ENCODE assay signal across 18 cellular contexts in the genomic region with DNA sequence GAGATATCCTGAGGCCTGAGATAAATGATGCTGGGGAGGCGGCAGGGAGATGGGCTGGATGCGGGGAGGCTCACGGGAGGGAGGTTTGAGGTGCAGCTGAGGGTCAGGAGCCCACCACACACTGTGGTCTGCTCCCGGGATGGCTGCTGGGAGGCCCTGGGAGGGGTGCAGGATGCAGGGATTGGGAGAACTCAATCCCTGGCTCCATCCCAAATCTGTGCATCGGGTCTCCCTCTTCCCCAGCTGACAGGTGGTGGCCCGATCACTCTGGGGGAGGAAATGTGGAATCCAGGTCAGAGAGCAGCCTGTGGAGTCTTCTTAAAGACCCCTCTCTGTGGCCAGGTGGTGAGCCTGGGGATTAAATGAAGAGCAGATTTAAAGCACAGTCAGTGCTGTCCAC. TPM values are rescaled to one million over a fixed set of nuclear protein-coding genes. Genes with fewer than 3 reads are reported as not detected.
DNase-seq lines count a peak whose midpoint lies in the region; ATAC-seq and TF ChIP-seq lines count a peak whose summit lies in the region.
"Had no signal": no experiment of that assay in that cellular context is flagged by ENCODE, and none has a peak within 500 bp of the region (broad histone marks: within the 10 kb centered on the region; RNA-seq: fewer than 3 reads in every experiment).

No MANE protein-coding gene starts in this region.

- peaks cover 46% of the 10 kb centered on the region for H3K36me3 ChIP-seq in WERI-Rb-1
- H3K36me3 ChIP-seq in tibial nerve, result peaks cover 0 to 49% (median 8%) of the 10 kb centered on the region in 3 donors

- H3K4me1 Mint-ChIP-seq in activated CD8-positive, alpha-beta T cell treated with anti-CD3 and anti-CD28 coated beads, Interleukin-2, amount 10 ng/mL, durations not matched to agents 7 days and 5 days (ENCODE audit: low read depth), result peaks cover 48% of the 10 kb centered on the region
- peaks cover 21% of the 10 kb centered on the region for H3K4me1 Mint-ChIP-seq in activated CD8-positive, alpha-beta T cell treated with anti-CD3 and anti-CD28 coated beads for 36 hours (ENCODE audit: low read depth)

- CTCF ChIA-PET in activated CD8-positive, alpha-beta T cell treated with anti-CD3 and anti-CD28 coated beads, Interleukin-2, amount 10 ng/mL, durations not matched to agents 7 days and 5 days (lab: Charles Lee), result no interaction called here
- CTCF ChIA-PET in activated CD8-positive, alpha-beta T cell treated with anti-CD3 and anti-CD28 coated beads for 36 hours (lab: Charles Lee), result interaction anchor here (0.7 to 5.0 kb wide), 3 partner anchors 12 to 154 kb away, joined by 3 to 27 read pairs (median 5); no protein-coding TSS in a partner anchor

- peaks cover 0 to 44% (median 12%) of the 10 kb centered on the region in 4 donors for H3K4me1 ChIP-seq in tibial nerve
- H3K4me1 ChIP-seq: thyroid gland had no signal

- DNase-seq in activated CD8-positive, alpha-beta T cell treated with anti-CD3 and anti-CD28 coated beads, Interleukin-2, amount 10 ng/mL, durations not matched to agents 7 days and 5 days, result no peak
- no peak for DNase-seq in activated CD8-positive, alpha-beta T cell treated with anti-CD3 and anti-CD28 coated beads for 36 hours
- DNase-seq in WERI-Rb-1 (peak; percentile 90), mesenteric fat pad (ENCODE audit: low spot score) (peak; percentile 55), tibial nerve (ENCODE audit: low spot score in 2 of 2) (no peak)
- DNase-seq in central memory CD4-positive, alpha-beta T cell, result no peak
- DNase-seq: 8988T; activated CD4-positive, alpha-beta T cell treated with anti-CD3 and anti-CD28 coated beads, Interleukin-2, amount 50 U/mL, for 48 hours; DMS79; kidney glomerular epithelial cell; NCI-H2029 treated with DMSO at 0.1 percent for 48 hours; NCI-H526 treated with DMSO at 0.1 percent for 48 hours; stimulated activated CD4-positive, alpha-beta T cell treated with anti-CD3 and anti-CD28 coated beads, Interleukin-4, amount 100 ng/mL, for 24 hours; thyroid gland had no signal

- H3K27ac ChIP-seq in WERI-Rb-1 (peak overlapping the region; percentile 94), tibial nerve (peak overlapping the region in 3 of 4 donors; percentile 64 to 78 (median 67))
- H3K27ac ChIP-seq: thyroid gland had no signal

- intact Hi-C loops in activated CD8-positive, alpha-beta T cell treated with anti-CD3 and anti-CD28 coated beads for 36 hours (cut with micrococcal nuclease), result no loop called here

- H3K4me3 ChIP-seq in WERI-Rb-1 (ENCODE audit: low read depth, low read length) (peak overlapping the region; percentile 4; the same call in 1 of the 2 replicates), tibial nerve (no peak overlapping the region)
- H3K4me3 ChIP-seq: thyroid gland had no signal

- no peak overlapping the region for H3K4me3 Mint-ChIP-seq in activated CD8-positive, alpha-beta T cell treated with anti-CD3 and anti-CD28 coated beads, Interleukin-2, amount 10 ng/mL, durations not matched to agents 7 days and 5 days
- H3K4me3 Mint-ChIP-seq in activated CD8-positive, alpha-beta T cell treated with anti-CD3 and anti-CD28 coated beads for 36 hours, result no peak overlapping the region

- no peaks in the 10 kb centered on the region for H3K9me3 ChIP-seq in WERI-Rb-1 (ENCODE audit: severe bottlenecking)
- no peaks in the 10 kb centered on the region for H3K9me3 ChIP-seq in tibial nerve
- H3K9me3 ChIP-seq: thyroid gland had no signal

- H3K27me3 ChIP-seq in WERI-Rb-1 (ENCODE audit: insufficient read depth, low read depth, severe bottlenecking) (no peaks in the 10 kb centered on the region), tibial nerve (no peaks in the 10 kb centered on the region)
- H3K27me3 ChIP-seq: thyroid gland had no signal

- no peak for TF ChIP-seq CTCF in activated CD8-positive, alpha-beta T cell treated with anti-CD3 and anti-CD28 coated beads for 36 hours (IDR thresholded peaks at IDR 0.05)
- TF ChIP-seq CTCF in WERI-Rb-1 (IDR thresholded peaks at IDR 0.05; ENCODE audit: low read depth, low read length), result no peak
- TF ChIP-seq CTCF in tibial nerve (IDR thresholded peaks at IDR 0.05), result no peak

- ATAC-seq in activated CD8-positive, alpha-beta T cell treated with anti-CD3 and anti-CD28 coated beads, Interleukin-2, amount 10 ng/mL, durations not matched to agents 7 days and 5 days, result no peak
- ATAC-seq in activated CD8-positive, alpha-beta T cell treated with anti-CD3 and anti-CD28 coated beads for 36 hours, result no peak
- ATAC-seq in HG03342 (IDR thresholded peaks at IDR 0.05; ENCODE audit: unreplicated experiment) (no peak), GM21447 (IDR thresholded peaks at IDR 0.05; ENCODE audit: unreplicated experiment) (no peak)
- ATAC-seq: Panc1, SK-N-SH treated with all-trans-retinoic acid at 6 μM for 48 hours had no signal

- WGBS in tibial nerve, 2 donors, result 59 to 62% methylated on average over 6 of the region's 6 CpGs

- TF ChIP-seq EP300 in tibial nerve (IDR thresholded peaks at IDR 0.05), result no peak

- TF ChIP-seq POLR2A in tibial nerve (IDR thresholded peaks at IDR 0.05), result no peak

- peak overlapping the region; percentile 66 for H3K27ac Mint-ChIP-seq in activated CD8-positive, alpha-beta T cell treated with anti-CD3 and anti-CD28 coated beads, Interleukin-2, amount 10 ng/mL, durations not matched to agents 7 days and 5 days
- no peak overlapping the region for H3K27ac Mint-ChIP-seq in activated CD8-positive, alpha-beta T cell treated with anti-CD3 and anti-CD28 coated beads for 36 hours

- POLR2A ChIA-PET in activated CD8-positive, alpha-beta T cell treated with anti-CD3 and anti-CD28 coated beads, Interleukin-2, amount 10 ng/mL, durations not matched to agents 7 days and 5 days (lab: Charles Lee), result no interaction called here
- POLR2A ChIA-PET in activated CD8-positive, alpha-beta T cell treated with anti-CD3 and anti-CD28 coated beads for 36 hours (lab: Charles Lee), result interaction anchor here (1.0 kb wide), 1 partner anchor 14 kb away, joined by 3 read pairs; no protein-coding TSS in a partner anchor

- H3K27me3 Mint-ChIP-seq in activated CD8-positive, alpha-beta T cell treated with anti-CD3 and anti-CD28 coated beads, Interleukin-2, amount 10 ng/mL, durations not matched to agents 7 days and 5 days (ENCODE audit: low read depth), result no peaks in the 10 kb centered on the region
- no peaks in the 10 kb centered on the region for H3K27me3 Mint-ChIP-seq in activated CD8-positive, alpha-beta T cell treated with anti-CD3 and anti-CD28 coated beads for 36 hours

- H3K9me3 Mint-ChIP-seq in activated CD8-positive, alpha-beta T cell treated with anti-CD3 and anti-CD28 coated beads, Interleukin-2, amount 10 ng/mL, durations not matched to agents 7 days and 5 days (ENCODE audit: insufficient read depth), result no peaks in the 10 kb centered on the region
- no peaks in the 10 kb centered on the region for H3K9me3 Mint-ChIP-seq in activated CD8-positive, alpha-beta T cell treated with anti-CD3 and anti-CD28 coated beads for 36 hours

- peaks cover 51% of the 10 kb centered on the region for H3K36me3 Mint-ChIP-seq in activated CD8-positive, alpha-beta T cell treated with anti-CD3 and anti-CD28 coated beads, Interleukin-2, amount 10 ng/mL, durations not matched to agents 7 days and 5 days (ENCODE audit: low read depth)
- H3K36me3 Mint-ChIP-seq in activated CD8-positive, alpha-beta T cell treated with anti-CD3 and anti-CD28 coated beads for 36 hours (ENCODE audit: low read depth), result peaks cover 50% of the 10 kb centered on the region

RNA-seq across cellular contexts. Expression of a gene that starts 12.0 kb away (rescaled TPM):
- 100 to 1,000 TPM; 181 to 183 TPM for total RNA-seq in activated CD8-positive, alpha-beta T cell treated with anti-CD3 and anti-CD28 coated beads, Interleukin-2, amount 10 ng/mL, durations not matched to agents 7 days and 5 days
- total RNA-seq in activated CD8-positive, alpha-beta T cell treated with anti-CD3 and anti-CD28 coated beads for 36 hours, result 100 to 1,000 TPM; 363 to 381 TPM
- total RNA-seq in mesenteric fat pad (158 TPM), tibial nerve (100 to 1,000 TPM in 1 of 4 donors, 10 to 100 TPM in 3; 83.5 to 114 (median 90.4) TPM)

RNA-seq across cellular contexts. Expression of a gene that starts 40.7 kb away (rescaled TPM):
- total RNA-seq in activated CD8-positive, alpha-beta T cell treated with anti-CD3 and anti-CD28 coated beads, Interleukin-2, amount 10 ng/mL, durations not matched to agents 7 days and 5 days, result 10 to 100 TPM; 27.3 to 27.9 TPM
- 1 to 10 TPM; 6.4 to 6.7 TPM for total RNA-seq in activated CD8-positive, alpha-beta T cell treated with anti-CD3 and anti-CD28 coated beads for 36 hours
- 41.8 TPM for total RNA-seq in mesenteric fat pad
- 10 to 100 TPM; 35.7 to 58.6 (median 43.9) TPM for total RNA-seq in tibial nerve

Comparison
In these comparisons a context has a peak if more than half of its experiments do, and no peak if none do; other contexts are left out.
1. DNase-seq: peak in WERI-Rb-1 (single experiment) and mesenteric fat pad (single experiment); none in activated CD8-positive, alpha-beta T cell treated with anti-CD3 and anti-CD28 coated beads, Interleukin-2, amount 10 ng/mL, durations not matched to agents 7 days and 5 days (single experiment), activated CD8-positive, alpha-beta T cell treated with anti-CD3 and anti-CD28 coated beads for 36 hours (single experiment), tibial nerve (0 of 2) and central memory CD4-positive, alpha-beta T cell (single experiment).